8 cellular contexts compared by ENCODE assay signal in the genomic region with DNA sequence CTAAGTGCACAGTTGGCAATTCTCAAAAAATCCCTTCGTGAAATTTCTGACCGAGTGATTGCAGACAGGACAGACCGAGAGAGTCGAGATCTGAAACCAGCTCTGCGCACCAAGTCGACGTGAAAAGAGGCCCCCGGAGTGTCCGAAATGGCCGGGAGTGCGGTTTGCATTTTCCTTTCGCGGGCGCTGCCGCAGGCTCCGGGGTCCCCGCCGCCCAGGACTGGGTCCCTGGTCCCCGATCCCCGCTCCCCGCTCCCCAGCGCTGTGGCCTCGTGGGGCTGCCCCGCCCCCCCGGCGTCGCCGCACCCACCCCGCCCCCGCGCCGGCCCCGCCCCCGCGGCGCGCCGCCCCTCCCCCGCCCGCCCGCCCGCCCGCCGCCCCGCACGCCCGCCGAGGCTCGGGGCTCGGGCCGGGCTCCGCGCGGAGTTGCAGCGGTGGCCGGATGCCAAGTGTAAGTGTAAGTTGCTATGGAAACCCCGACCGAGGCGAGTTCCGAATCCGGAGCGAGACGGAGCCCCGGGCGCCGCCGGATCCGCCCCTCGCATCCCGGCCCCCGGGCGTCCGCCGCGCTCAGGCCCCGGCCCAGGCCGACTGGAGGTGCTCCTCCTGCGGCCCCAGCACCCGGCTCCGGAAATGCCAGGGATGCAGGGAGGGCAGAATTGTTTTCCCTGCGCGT. TPM values are rescaled to one million over a fixed set of nuclear protein-coding genes. Genes with fewer than 3 reads are reported as not detected.
DNase-seq lines count a peak whose midpoint lies in the region; ATAC-seq and TF ChIP-seq lines count a peak whose summit lies in the region.

No MANE protein-coding gene starts in this region.

- H3K27me3 ChIP-seq in A673 (replicated peaks; ENCODE audit: insufficient read depth, low read depth, low read length, poor library complexity), result peaks cover 12% of the 10 kb centered on the region

- peak overlapping the region; percentile 45 for H3K27ac ChIP-seq in A673 (ENCODE audit: low read depth, low read length, poor library complexity, severe bottlenecking)

- TF ChIP-seq POLR2A in lower leg skin (IDR thresholded peaks at IDR 0.05), result no peak

- peaks cover 39% of the 10 kb centered on the region for H3K4me1 Mint-ChIP-seq in activated CD8-positive, alpha-beta T cell treated with anti-CD3 and anti-CD28 coated beads, Interleukin-2, amount 10 ng/mL, durations not matched to agents 7 days and 5 days (ENCODE audit: low read depth)

- 0% methylated on average over 15 to 37 of the region's 82 CpGs for WGBS in lower leg skin, 2 donors

- H3K4me3 Mint-ChIP-seq in activated CD8-positive, alpha-beta T cell treated with anti-CD3 and anti-CD28 coated beads, Interleukin-2, amount 10 ng/mL, durations not matched to agents 7 days and 5 days, result peak overlapping the region; percentile 81

- no peaks in the 10 kb centered on the region for H3K9me3 ChIP-seq in A673 (ENCODE audit: low read depth, low read length, poor library complexity, severe bottlenecking)

- peaks cover 40% of the 10 kb centered on the region for H3K36me3 ChIP-seq in A673 (ENCODE audit: insufficient read depth, low read length, poor library complexity, severe bottlenecking)

- H3K27me3 Mint-ChIP-seq in activated CD8-positive, alpha-beta T cell treated with anti-CD3 and anti-CD28 coated beads, Interleukin-2, amount 10 ng/mL, durations not matched to agents 7 days and 5 days (ENCODE audit: low read depth), result peaks cover 35% of the 10 kb centered on the region

- intact Hi-C loops in A673 (cut with micrococcal nuclease; ENCODE audit: unreplicated experiment) (loop anchor here (10.0 kb wide), 2 partner anchors 331 to 831 kb away; no protein-coding TSS in a partner anchor), lower leg skin (cut with DNase I; ENCODE audit: low total_unique reads) (loop anchor here (5.0 to 10.0 kb wide), 2 partner anchors 107 to 1031 kb away; no protein-coding TSS in a partner anchor)

- H3K27ac Mint-ChIP-seq in activated CD8-positive, alpha-beta T cell treated with anti-CD3 and anti-CD28 coated beads, Interleukin-2, amount 10 ng/mL, durations not matched to agents 7 days and 5 days, result peak overlapping the region; percentile 63

- POLR2A ChIA-PET in A673 (lab: Charles Lee; ENCODE audit: low non-redundant PET), result no interaction called here
- POLR2A ChIA-PET in activated CD8-positive, alpha-beta T cell treated with anti-CD3 and anti-CD28 coated beads, Interleukin-2, amount 10 ng/mL, durations not matched to agents 7 days and 5 days (lab: Charles Lee), result interaction anchor here (1.4 to 1.7 kb wide), 3 partner anchors 9 to 111 kb away, joined by 5 to 8 read pairs (median 7); a partner anchor contains a TSS

- H3K4me3 ChIP-seq in A673 (ENCODE audit: low read depth, low read length, poor library complexity, severe bottlenecking), result peak overlapping the region; percentile 75
- H3K4me3 ChIP-seq in lower leg skin (ENCODE audit: low read depth, poor library complexity, severe bottlenecking), result peak overlapping the region; percentile 40

- BruUV-seq in A673 (replicated peaks; lab: Mats Ljungman, UMichigan), result no TSS peak

- CTCF ChIA-PET in A673 (lab: Charles Lee), result no interaction called here
- CTCF ChIA-PET in activated CD8-positive, alpha-beta T cell treated with anti-CD3 and anti-CD28 coated beads, Interleukin-2, amount 10 ng/mL, durations not matched to agents 7 days and 5 days (lab: Charles Lee), result interaction anchor here (1.1 to 1.4 kb wide), 3 partner anchors 15 to 19 kb away, joined by 3 to 7 read pairs (median 4); no protein-coding TSS in a partner anchor

- peak; percentile 84 for DNase-seq in A673 (ENCODE audit: low spot score)
- DNase-seq in NCI-H510A (lab: John Stamatoyannopoulos, UW), result peak; percentile 39
- peak; percentile 75 for DNase-seq in activated CD8-positive, alpha-beta T cell treated with anti-CD3 and anti-CD28 coated beads, Interleukin-2, amount 10 ng/mL, durations not matched to agents 7 days and 5 days
- peak; percentile 73 for DNase-seq in effector CD4-positive, alpha-beta T cell
- DNase-seq in lower leg skin (ENCODE audit: low spot score in 2 of 2), result peak; percentile 57 to 93
- DNase-seq in stimulated activated CD8-positive, alpha-beta memory T cell treated with anti-CD3 and anti-CD28 coated beads, Interleukin-4, amount 100 ng/mL, for 48 hours, result peak; percentile 75

- ATAC-seq in GM18517 (IDR thresholded peaks at IDR 0.05; ENCODE audit: unreplicated experiment) (peak; percentile 56), HG02970 (IDR thresholded peaks at IDR 0.05; ENCODE audit: low FRiP score, unreplicated experiment) (peak; percentile 46)
- ATAC-seq in activated CD8-positive, alpha-beta T cell treated with anti-CD3 and anti-CD28 coated beads, Interleukin-2, amount 10 ng/mL, durations not matched to agents 7 days and 5 days, result peak; percentile 68

- peaks cover 28% of the 10 kb centered on the region for H3K4me1 ChIP-seq in A673 (ENCODE audit: insufficient read depth, low read length, poor library complexity, severe bottlenecking)

- H3K9me3 Mint-ChIP-seq in activated CD8-positive, alpha-beta T cell treated with anti-CD3 and anti-CD28 coated beads, Interleukin-2, amount 10 ng/mL, durations not matched to agents 7 days and 5 days (ENCODE audit: insufficient read depth), result no peaks in the 10 kb centered on the region

- H3K36me3 Mint-ChIP-seq in activated CD8-positive, alpha-beta T cell treated with anti-CD3 and anti-CD28 coated beads, Interleukin-2, amount 10 ng/mL, durations not matched to agents 7 days and 5 days (ENCODE audit: low read depth), result peaks cover 29% of the 10 kb centered on the region

- TF ChIP-seq CTCF in A673 (conservative IDR thresholded peaks at IDR 0.05; ENCODE audit: low read depth, low read length), result no peak
- no peak for TF ChIP-seq CTCF in lower leg skin (IDR thresholded peaks at IDR 0.05)

RNA-seq across cellular contexts. Expression of a gene that starts 4.5 kb away (rescaled TPM):
- total RNA-seq in A673 (2021), result 65.3 and 85.2 TPM in 2 replicates
- 10 to 100 TPM; 26.2 to 26.4 TPM for total RNA-seq in activated CD8-positive, alpha-beta T cell treated with anti-CD3 and anti-CD28 coated beads, Interleukin-2, amount 10 ng/mL, durations not matched to agents 7 days and 5 days
- total RNA-seq in lower leg skin, result 10 to 100 TPM; 16.7 to 37.6 (median 28.3) TPM

RNA-seq across cellular contexts. Expression of a gene that starts 9.2 kb away (rescaled TPM):
- total RNA-seq in A673 (2021), result 66.0 and 72.6 TPM in 2 replicates
- 10 to 100 TPM; 59.7 to 63.3 TPM for total RNA-seq in activated CD8-positive, alpha-beta T cell treated with anti-CD3 and anti-CD28 coated beads, Interleukin-2, amount 10 ng/mL, durations not matched to agents 7 days and 5 days
- total RNA-seq in lower leg skin, result 100 to 1,000 TPM in 1 of 4 donors, 10 to 100 TPM in 3; 34.5 to 113 (median 51.9) TPM

RNA-seq across cellular contexts. Expression of a gene that starts 19.9 kb away (rescaled TPM):
- total RNA-seq in A673 (2021) (0.39 and 0.74 TPM in 2 replicates), lower leg skin (under 1 TPM in 2 of 4 donors, not detected in 2; 0.64 to 0.75 TPM)
- total RNA-seq in activated CD8-positive, alpha-beta T cell treated with anti-CD3 and anti-CD28 coated beads, Interleukin-2, amount 10 ng/mL, durations not matched to agents 7 days and 5 days, result under 1 TPM; 0.70 to 0.90 TPM

Comparison
In these comparisons a context has a peak if more than half of its experiments do, and no peak if none do; other contexts are left out.
1. Peak in every context shown above with its lines: DNase-seq, ATAC-seq, H3K4me3 ChIP-seq and H3K27ac ChIP-seq.